Comparison of ENCODE assay signal across 28 cellular contexts in the genomic region with DNA sequence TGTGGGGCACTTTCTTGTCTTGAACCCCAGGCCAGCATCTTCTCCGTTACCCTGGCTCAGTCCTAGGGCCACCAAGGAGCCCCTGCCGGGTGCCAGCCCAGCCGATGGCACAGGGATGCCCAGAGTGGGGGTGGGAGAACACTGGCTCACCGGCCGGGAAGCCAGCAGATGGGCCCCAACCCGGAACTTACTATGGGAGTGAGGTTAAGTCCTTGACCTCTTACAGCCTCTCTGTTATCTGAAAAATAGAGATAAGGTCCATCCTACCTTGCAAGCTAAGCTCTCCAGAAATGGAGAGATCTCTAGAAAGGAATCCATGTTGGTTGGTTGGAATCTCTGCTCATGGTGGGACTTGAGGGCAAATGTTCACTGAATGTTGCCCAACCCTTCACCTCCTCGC.
"Had no signal": no experiment of that assay in that cellular context is flagged by ENCODE, and none has a peak within 500 bp of the region (broad histone marks: within the 10 kb centered on the region; RNA-seq: fewer than 3 reads in every experiment).

No MANE protein-coding gene starts in this region.

- H3K9me3 ChIP-seq: Peyer's patch, SJSA1 had no signal

- H3K36me3 ChIP-seq: brain microvascular endothelial cell, Peyer's patch had no signal

- DNase-seq: activated CD4-positive, alpha-beta memory T cell treated with anti-CD3 and anti-CD28 coated beads for 36 hours; activated CD4-positive, alpha-beta T cell treated with anti-CD3 and anti-CD28 coated beads, Interleukin-2, amount 10 ng/mL, durations not matched to agents 7 days and 5 days; activated CD8-positive, alpha-beta memory T cell treated with anti-CD3 and anti-CD28 coated beads for 24 hours; activated effector memory CD4-positive, alpha-beta T cell treated with anti-CD3 and anti-CD28 coated beads, Interleukin-2, amount 50 U/mL, for 16 hours; activated naive CD4-positive, alpha-beta T cell treated with Interleukin-2 at 50 U/mL for 16 hours; activated naive CD8-positive, alpha-beta T cell treated with anti-CD3 and anti-CD28 coated beads, Interleukin-2, amount 50 U/mL, for 24 hours; activated T-cell treated with anti-CD3 and anti-CD28 coated beads, Interleukin-2, amount 50 U/mL, for 4 hours; amygdala; brain microvascular endothelial cell; caudate nucleus; Kasumi-1; KBM-7; NCI-H1048; NCI-H1417; NCI-H2029; NCI-H2107; NCI-H510A treated with DMSO at 0.1 percent for 48 hours; NCI-H69; NK-92 treated with Interleukin-12 subunit alpha and Interleukin-12 subunit beta, amount 100 ng/mL, for 24 hours; Peyer's patch; SHP77; T-helper 17 cell; T-helper 9 cell had no signal

- H3K4me3 ChIP-seq: Peyer's patch, SJSA1 had no signal

- H3K27me3 ChIP-seq: brain microvascular endothelial cell, Peyer's patch, SJSA1 had no signal

- H3K9me3 Mint-ChIP-seq: activated CD4-positive, alpha-beta memory T cell treated with anti-CD3 and anti-CD28 coated beads for 36 hours; activated CD4-positive, alpha-beta T cell treated with anti-CD3 and anti-CD28 coated beads, Interleukin-2, amount 10 ng/mL, durations not matched to agents 7 days and 5 days; activated naive CD4-positive, alpha-beta T cell treated with anti-CD3 and anti-CD28 coated beads, Interleukin-2, amount 50 U/mL, for 72 hours; activated naive CD8-positive, alpha-beta T cell treated with anti-CD3 and anti-CD28 coated beads, Interleukin-2, amount 50 U/mL, for 24 hours; activated T-cell treated with anti-CD3 and anti-CD28 coated beads, Interleukin-2, amount 50 U/mL, for 4 hours; WTC11 had no signal

- H3K27ac ChIP-seq: brain microvascular endothelial cell, Peyer's patch, RWPE1, SJSA1 had no signal

- H3K4me1 Mint-ChIP-seq: activated CD4-positive, alpha-beta T cell treated with anti-CD3 and anti-CD28 coated beads, Interleukin-2, amount 10 ng/mL, durations not matched to agents 7 days and 5 days; activated naive CD8-positive, alpha-beta T cell treated with anti-CD3 and anti-CD28 coated beads, Interleukin-2, amount 50 U/mL, for 24 hours; T-helper 17 cell; WTC11 had no signal

- ATAC-seq: activated naive CD4-positive, alpha-beta T cell treated with anti-CD3 and anti-CD28 coated beads, Interleukin-2, amount 50 U/mL, for 72 hours; activated naive CD8-positive, alpha-beta T cell treated with anti-CD3 and anti-CD28 coated beads, Interleukin-2, amount 50 U/mL, for 24 hours; activated T-cell treated with anti-CD3 and anti-CD28 coated beads, Interleukin-2, amount 50 U/mL, for 4 hours; SK-N-SH treated with all-trans-retinoic acid at 6 μM for 48 hours; T-helper 17 cell; WTC11 had no signal

- H3K27me3 Mint-ChIP-seq: activated naive CD8-positive, alpha-beta T cell treated with anti-CD3 and anti-CD28 coated beads, Interleukin-2, amount 50 U/mL, for 24 hours had no signal

- H3K36me3 Mint-ChIP-seq: activated CD4-positive, alpha-beta memory T cell treated with anti-CD3 and anti-CD28 coated beads for 36 hours; activated naive CD4-positive, alpha-beta T cell treated with anti-CD3 and anti-CD28 coated beads, Interleukin-2, amount 50 U/mL, for 72 hours; WTC11 had no signal

- H3K4me3 Mint-ChIP-seq: activated CD4-positive, alpha-beta memory T cell treated with anti-CD3 and anti-CD28 coated beads for 36 hours; activated CD4-positive, alpha-beta T cell treated with anti-CD3 and anti-CD28 coated beads, Interleukin-2, amount 10 ng/mL, durations not matched to agents 7 days and 5 days; activated naive CD8-positive, alpha-beta T cell treated with anti-CD3 and anti-CD28 coated beads, Interleukin-2, amount 50 U/mL, for 24 hours; activated T-cell treated with anti-CD3 and anti-CD28 coated beads, Interleukin-2, amount 50 U/mL, for 4 hours; T-helper 17 cell; WTC11 had no signal

- H3K27ac Mint-ChIP-seq: activated CD4-positive, alpha-beta memory T cell treated with anti-CD3 and anti-CD28 coated beads for 36 hours; activated CD4-positive, alpha-beta T cell treated with anti-CD3 and anti-CD28 coated beads, Interleukin-2, amount 10 ng/mL, durations not matched to agents 7 days and 5 days; activated naive CD4-positive, alpha-beta T cell treated with anti-CD3 and anti-CD28 coated beads, Interleukin-2, amount 50 U/mL, for 72 hours; activated naive CD8-positive, alpha-beta T cell treated with anti-CD3 and anti-CD28 coated beads, Interleukin-2, amount 50 U/mL, for 24 hours; T-helper 17 cell; WTC11 had no signal
